ENCODE assay signal across 1 cellular context in genomic region chr4:158724647-158725046, GRCh38.
TF ChIP-seq lines count a peak whose summit lies in the region.

No MANE protein-coding gene starts in this region.

TF ChIP-seq in HCT116, 20 proteins besides CTCF, POLR2A, EP300 and RAD21:
- no peak for TF ChIP-seq ZFX (IDR thresholded peaks at IDR 0.05)
- TF ChIP-seq REST (IDR thresholded peaks at IDR 0.05; ENCODE audit: low read depth) = no peak
- no peak for TF ChIP-seq FOSL1 (IDR thresholded peaks at IDR 0.05; ENCODE audit: low read depth)
- TF ChIP-seq SP1 (IDR thresholded peaks at IDR 0.05; ENCODE audit: low read depth) = no peak
- TF ChIP-seq ZNF274 (IDR thresholded peaks at IDR 0.05; ENCODE audit: low read depth, low read length) = no peak
- TF ChIP-seq SIN3A (IDR thresholded peaks at IDR 0.05; ENCODE audit: low read depth) = no peak
- no peak for TF ChIP-seq ELF1 (IDR thresholded peaks at IDR 0.05; ENCODE audit: borderline replicate concordance, low read depth)
- TF ChIP-seq YY1 (IDR thresholded peaks at IDR 0.05; ENCODE audit: extremely low read depth, insufficient replicate concordance, low read depth, low read length) = no peak
- no peak for TF ChIP-seq EZH2 (IDR thresholded peaks at IDR 0.05)
- TF ChIP-seq POLR2AphosphoS5 (IDR thresholded peaks at IDR 0.05; ENCODE audit: low read depth, low read length) = no peak
- no peak for TF ChIP-seq ZBTB33 (IDR thresholded peaks at IDR 0.05; ENCODE audit: extremely low read depth, insufficient replicate concordance, low read length)
- no peak for TF ChIP-seq EZH2phosphoT487 (IDR thresholded peaks at IDR 0.05; ENCODE audit: borderline replicate concordance)
- no peak for TF ChIP-seq SRF (IDR thresholded peaks at IDR 0.05; ENCODE audit: low read depth)
